In genomic region chr2:176583530-176584101, GRCh38 we compare ENCODE assay signal across 13 cellular contexts.
DNase-seq lines count a peak whose midpoint lies in the region; ATAC-seq and TF ChIP-seq lines count a peak whose summit lies in the region.
"Had no signal": no experiment of that assay in that cellular context is flagged by ENCODE, and none has a peak within 500 bp of the region (broad histone marks: within the 10 kb centered on the region; RNA-seq: fewer than 3 reads in every experiment).

No MANE protein-coding gene starts in this region.

- no peak overlapping the region; the same call in 1 of the 2 replicates for H3K18ac ChIP-seq in IMR-90 (ENCODE audit: low read depth, low read length)

- H2AK9ac ChIP-seq in IMR-90 (replicated peaks; ENCODE audit: low read depth, low read length, poor library complexity), result no peak overlapping the region

- in situ Hi-C loops in IMR-90 (cut with MboI; ENCODE audit: low sequenced_read_pairs), result no loop called here

- DNase-seq in AG08395 (ENCODE audit: low spot score) (peak; percentile 28), IMR-90 (peak; percentile 31), amniotic epithelial cell (ENCODE audit: low read depth) (peak; percentile 32), lung microvascular endothelial cell (ENCODE audit: low read depth in 2 of 2) (peak; percentile 85 to 94), NCI-H1417 treated with DMSO at 0.1 percent for 48 hours (lab: John Stamatoyannopoulos, UW) (no peak), H7 (no peak)
- DNase-seq in central memory CD4-positive, alpha-beta T cell, result no peak
- DNase-seq: amygdala, KG1, NCI-H446 treated with DMSO at 0.1 percent for 48 hours had no signal

- no peak overlapping the region for H3K14ac ChIP-seq in IMR-90 (replicated peaks; ENCODE audit: low read depth, low read length)

- no peak overlapping the region for H2AK5ac ChIP-seq in IMR-90 (ENCODE audit: low read depth, low read length)

- WGBS in IMR-90 (ENCODE audit: extremely low coverage in 2 of 2, insufficient read length in 1 of 2), 2 experiments, result 0% methylated on average over 3 of the region's 7 CpGs; no CpG with 5 or more reads in 1 of the 2 experiments

- no peak overlapping the region for H2BK20ac ChIP-seq in IMR-90 (ENCODE audit: low read depth, low read length)

- dilution Hi-C loops in IMR-90 (cut with HindIII; ENCODE audit: low sequenced_read_pairs, unreplicated experiment), result no loop called here

- no peak overlapping the region for H3K56ac ChIP-seq in IMR-90 (ENCODE audit: extremely low read depth, insufficient read depth, low read length)

- peaks cover 4% of the 10 kb centered on the region; the same call in 1 of the 2 replicates for H3K4me1 ChIP-seq in IMR-90 (ENCODE audit: control insufficient read depth, insufficient read depth, low read length)

- no peaks in the 10 kb centered on the region for H3K79me1 ChIP-seq in IMR-90 (ENCODE audit: low read depth in 1 of 2, low read length in 2 of 2)

- no peak overlapping the region for H3K9ac ChIP-seq in IMR-90 (ENCODE audit: low read depth, low read length)

- H3K36me3 ChIP-seq in IMR-90 (ENCODE audit: control insufficient read depth, insufficient read depth, low read length) (no peaks in the 10 kb centered on the region), H7 (replicated peaks; ENCODE audit: control insufficient read depth, insufficient read depth, low read length) (no peaks in the 10 kb centered on the region)
- H3K36me3 ChIP-seq: thoracic aorta had no signal

- H3K27ac ChIP-seq in IMR-90 (ENCODE audit: insufficient read depth, low read length), result no peak overlapping the region
- H3K27ac ChIP-seq: C4-2B, thoracic aorta had no signal

- no peaks in the 10 kb centered on the region; the same call in 1 of the 2 replicates for H3K27me3 ChIP-seq in IMR-90 (ENCODE audit: control insufficient read depth, insufficient read depth, low read length)
- H3K27me3 ChIP-seq in H7 (ENCODE audit: control insufficient read depth, insufficient read depth, low read length), result no peaks in the 10 kb centered on the region

- no TSS peak for BruUV-seq in IMR-90 (replicated peaks; lab: Mats Ljungman, UMichigan)

- no peak for TF ChIP-seq POLR2A in IMR-90 (IDR thresholded peaks at IDR 0.05; ENCODE audit: low read depth, low read length)

- H3K4me2 ChIP-seq in IMR-90 (ENCODE audit: low read depth, low read length), result peak overlapping the region; percentile 10; the same call in 1 of the 2 replicates

- H2BK120ac ChIP-seq in IMR-90 (ENCODE audit: low read depth, low read length), result no peak overlapping the region

- H4K91ac ChIP-seq in IMR-90 (ENCODE audit: insufficient read depth, low read depth, low read length), result no peak overlapping the region

- CTCF ChIA-PET in IMR-90 (lab: Yijun Ruan, JAX), result interaction anchor here (0.7 to 1.5 kb wide), 3 partner anchors 10 to 486 kb away, joined by 3 to 6 read pairs (median 3); no protein-coding TSS in a partner anchor

- no peak overlapping the region for H3K4ac ChIP-seq in IMR-90 (ENCODE audit: low read depth, low read length)

- no peaks in the 10 kb centered on the region for H4K20me1 ChIP-seq in IMR-90 (ENCODE audit: insufficient read depth, low read length)

- H3K4me3 ChIP-seq in IMR-90 (ENCODE audit: insufficient read depth, low read depth, low read length), result no peak overlapping the region
- no peak overlapping the region for H3K4me3 ChIP-seq in H7 (ENCODE audit: insufficient read depth, low read depth, low read length)
- H3K4me3 ChIP-seq: thoracic aorta had no signal

- no peak overlapping the region for H4K8ac ChIP-seq in IMR-90 (ENCODE audit: low read depth in 2 of 2, low read length in 2 of 2)

- ATAC-seq in IMR-90 (ENCODE audit: low read depth), result no peak
- no peak for ATAC-seq in GM21619 (IDR thresholded peaks at IDR 0.05; ENCODE audit: unreplicated experiment)

- no peak overlapping the region for H2BK5ac ChIP-seq in IMR-90 (ENCODE audit: low read depth, low read length, poor library complexity, severe bottlenecking)

- no peak overlapping the region for H2BK15ac ChIP-seq in IMR-90 (ENCODE audit: low read depth, low read length)

- no peak overlapping the region for H4K5ac ChIP-seq in IMR-90 (ENCODE audit: low read depth, low read length)

- H3K23ac ChIP-seq in IMR-90 (ENCODE audit: low read depth, low read length), result no peak overlapping the region

- H3K9me3 ChIP-seq in IMR-90 (ENCODE audit: control insufficient read depth, insufficient read depth, low read length), result no peaks in the 10 kb centered on the region
- H3K9me3 ChIP-seq: thoracic aorta had no signal

- intact Hi-C loops in IMR-90 (cut with micrococcal nuclease), result no loop called here

- no peak for TF ChIP-seq RAD21 in IMR-90 (IDR thresholded peaks at IDR 0.05; ENCODE audit: low read length)

- POLR2A ChIA-PET in IMR-90 (lab: Charles Lee; ENCODE audit: unreplicated experiment), result no interaction called here

- H3K9me1 ChIP-seq in IMR-90 (ENCODE audit: insufficient read depth, low read length), result no peaks in the 10 kb centered on the region

- no peak for TF ChIP-seq CTCF in IMR-90 (conservative IDR thresholded peaks at IDR 0.05; ENCODE audit: low read depth, low read length)

- H2AFZ ChIP-seq in IMR-90 (replicated peaks; ENCODE audit: low read length, poor library complexity), result no peak overlapping the region

TF ChIP-seq in IMR-90, 13 proteins besides CTCF, POLR2A, EP300 and RAD21:
- TF ChIP-seq BHLHE40 (IDR thresholded peaks at IDR 0.05; ENCODE audit: low read depth, low read length) (0 out of 2 replicates have a peak, but pooled peaks have one; percentile 23), MAFK (IDR thresholded peaks at IDR 0.05; ENCODE audit: low read depth, low read length) (no peak)

Comparison
In these comparisons a context has a peak if more than half of its experiments do, and no peak if none do; other contexts are left out.
1. DNase-seq: peak in AG08395 (single experiment), IMR-90 (single experiment), amniotic epithelial cell (single experiment) and lung microvascular endothelial cell (2 of 2); none in NCI-H1417 treated with DMSO at 0.1 percent for 48 hours (single experiment), H7 (single experiment) and central memory CD4-positive, alpha-beta T cell (single experiment).